22 cellular contexts compared by ENCODE assay signal in genomic region chr3:111684640-111685039, GRCh38.
"Had no signal": no experiment of that assay in that cellular context is flagged by ENCODE, and none has a peak within 500 bp of the region (broad histone marks: within the 10 kb centered on the region; RNA-seq: fewer than 3 reads in every experiment).

No MANE protein-coding gene starts in this region.

- H3K9me3 Mint-ChIP-seq: activated B cell treated with CpG ODN at 0.5 μM for 24 hours; activated naive CD4-positive, alpha-beta T cell treated with anti-CD3 and anti-CD28 coated beads, Interleukin-2, amount 50 U/mL, for 24 hours; memory B cell had no signal

- H3K9me3 ChIP-seq: ascending aorta, breast epithelium, gastroesophageal sphincter, heart left ventricle, stomach had no signal

- H3K36me3 ChIP-seq: ascending aorta, breast epithelium, gastroesophageal sphincter, heart left ventricle, stomach had no signal

- H3K4me3 Mint-ChIP-seq: activated B cell treated with CpG ODN at 0.5 μM for 24 hours; activated naive CD4-positive, alpha-beta T cell treated with anti-CD3 and anti-CD28 coated beads, Interleukin-2, amount 50 U/mL, for 24 hours; memory B cell; nephron had no signal

- H3K4me3 ChIP-seq: ascending aorta, breast epithelium, gastroesophageal sphincter, heart left ventricle, stomach had no signal

- H3K27me3 ChIP-seq: ascending aorta, breast epithelium, gastroesophageal sphincter, heart left ventricle, stomach had no signal

- ATAC-seq: esophagus mucosa, gastroesophageal sphincter, heart left ventricle, left ventricle myocardium superior had no signal

- H3K27ac ChIP-seq: ascending aorta, breast epithelium, gastroesophageal sphincter, heart left ventricle, parathyroid adenoma, stomach had no signal

- H3K27me3 Mint-ChIP-seq: activated B cell treated with CpG ODN at 0.5 μM for 24 hours; activated naive CD4-positive, alpha-beta T cell treated with anti-CD3 and anti-CD28 coated beads, Interleukin-2, amount 50 U/mL, for 24 hours; memory B cell had no signal

- DNase-seq: activated B cell treated with CpG ODN at 0.5 μM for 24 hours; activated CD4-positive, alpha-beta T cell treated with anti-CD3 and anti-CD28 coated beads for 48 hours; activated CD8-positive, alpha-beta memory T cell treated with anti-CD3 and anti-CD28 coated beads for 24 hours; activated CD8-positive, alpha-beta memory T cell treated with anti-CD3 and anti-CD28 coated beads, Interleukin-2, amount 50 U/mL, for 48 hours; activated effector memory CD4-positive, alpha-beta T cell treated with anti-CD3 and anti-CD28 coated beads, Interleukin-2, amount 50 U/mL, for 16 hours; activated T-cell treated with anti-CD3 and anti-CD28 coated beads, Interleukin-2, amount 50 U/mL, for 48 hours; effector CD4-positive, alpha-beta T cell; heart left ventricle; left ventricle myocardium superior; retina; stimulated activated CD4-positive, alpha-beta T cell treated with anti-CD3 and anti-CD28 coated beads, Interleukin-2, amount 100 ng/mL, for 24 hours; stomach; SW 1271; trophoblast cell had no signal

- H3K4me1 ChIP-seq: ascending aorta, breast epithelium, gastroesophageal sphincter, heart left ventricle, parathyroid adenoma, stomach had no signal

- H3K27ac Mint-ChIP-seq: activated B cell treated with CpG ODN at 0.5 μM for 24 hours, memory B cell, nephron had no signal
